Comparison of ENCODE assay signal across 9 cellular contexts in genomic region chr20:31716351-31716750, GRCh38. TPM values are rescaled to one million over a fixed set of nuclear protein-coding genes. Genes with fewer than 3 reads are reported as not detected.
DNase-seq lines count a peak whose midpoint lies in the region; ATAC-seq and TF ChIP-seq lines count a peak whose summit lies in the region.
"Had no signal": no experiment of that assay in that cellular context is flagged by ENCODE, and none has a peak within 500 bp of the region (broad histone marks: within the 10 kb centered on the region; RNA-seq: fewer than 3 reads in every experiment).

No MANE protein-coding gene starts in this region.

- H3K27me3 ChIP-seq in adipocyte (replicated peaks; ENCODE audit: control insufficient read depth, insufficient read depth, low read length), result no peaks in the 10 kb centered on the region
- no peaks in the 10 kb centered on the region for H3K27me3 ChIP-seq in right lobe of liver
- no peaks in the 10 kb centered on the region for H3K27me3 ChIP-seq in thoracic aorta (replicated peaks; ENCODE audit: insufficient read depth)

- no peak for TF ChIP-seq POLR2A in right lobe of liver (IDR thresholded peaks at IDR 0.05)

- in situ Hi-C loops in GM13977 (cut with MboI; ENCODE audit: low pct_unique_long_range_greater_than_20kb, low sequenced_read_pairs, unreplicated experiment), result no loop called here

- 47% methylated on average over 1 of the region's 1 CpG for WGBS in right lobe of liver (ENCODE audit: insufficient coverage, low coverage, low lambda C conversion rate, missing lambda C conversion rate)

- no peaks in the 10 kb centered on the region for H3K9me3 Mint-ChIP-seq in activated CD8-positive, alpha-beta memory T cell treated with anti-CD3 and anti-CD28 coated beads, Interleukin-2, amount 10 ng/mL, durations not matched to agents 7 days and 5 days (ENCODE audit: low read depth)

- peak overlapping the region; percentile 67 for H3K9ac ChIP-seq in adipocyte (ENCODE audit: low read length)

- no peaks in the 10 kb centered on the region for H3K9me3 ChIP-seq in adipocyte (ENCODE audit: control insufficient read depth, low read length)
- H3K9me3 ChIP-seq in right lobe of liver, result no peaks in the 10 kb centered on the region
- H3K9me3 ChIP-seq in thoracic aorta, result no peaks in the 10 kb centered on the region

- H3K27ac ChIP-seq in right lobe of liver (peak overlapping the region in 2 of 3 donors; percentile 0 to 29), thoracic aorta (peak overlapping the region; percentile 98)

- H3K4me3 ChIP-seq in adipocyte (ENCODE audit: low read length), result peak overlapping the region; percentile 68
- H3K4me3 ChIP-seq in right lobe of liver, result no peak overlapping the region
- peak overlapping the region; percentile 93 for H3K4me3 ChIP-seq in thoracic aorta

- peaks cover 80% of the 10 kb centered on the region for H3K36me3 Mint-ChIP-seq in activated CD8-positive, alpha-beta memory T cell treated with anti-CD3 and anti-CD28 coated beads, Interleukin-2, amount 10 ng/mL, durations not matched to agents 7 days and 5 days

- peak overlapping the region; percentile 79 for H3K27ac Mint-ChIP-seq in activated CD8-positive, alpha-beta memory T cell treated with anti-CD3 and anti-CD28 coated beads, Interleukin-2, amount 10 ng/mL, durations not matched to agents 7 days and 5 days

- TF ChIP-seq CTCF in right lobe of liver (IDR thresholded peaks at IDR 0.05) (no peak), thoracic aorta (IDR thresholded peaks at IDR 0.05) (no peak), GM13977 (IDR thresholded peaks at IDR 0.05; ENCODE audit: extremely low read depth, insufficient read depth, missing control alignments) (no peak)

- H3K4me1 Mint-ChIP-seq in activated CD8-positive, alpha-beta memory T cell treated with anti-CD3 and anti-CD28 coated beads, Interleukin-2, amount 10 ng/mL, durations not matched to agents 7 days and 5 days, result peaks cover 82% of the 10 kb centered on the region

- CTCF ChIA-PET in activated CD8-positive, alpha-beta memory T cell treated with anti-CD3 and anti-CD28 coated beads, Interleukin-2, amount 10 ng/mL, durations not matched to agents 7 days and 5 days (lab: Charles Lee), result interaction anchor here (0.9 to 22.3 kb wide), 7 partner anchors 7 to 153 kb away, joined by 3 to 685 read pairs (median 9); partner anchors contain the start of gene BCL2L1

- no peak for ATAC-seq in activated CD8-positive, alpha-beta memory T cell treated with anti-CD3 and anti-CD28 coated beads, Interleukin-2, amount 10 ng/mL, durations not matched to agents 7 days and 5 days
- ATAC-seq in right lobe of liver (no peak), thoracic aorta (ENCODE audit: insufficient number of reproducible peaks, low FRiP score, low read depth) (no peak), HG03342 (IDR thresholded peaks at IDR 0.05; ENCODE audit: unreplicated experiment) (no peak), GM21526 (IDR thresholded peaks at IDR 0.05; ENCODE audit: low FRiP score, unreplicated experiment) (no peak)

- H3K36me3 ChIP-seq in adipocyte (ENCODE audit: control insufficient read depth, insufficient read depth, low read length, severe bottlenecking), result peaks cover 52% of the 10 kb centered on the region
- H3K36me3 ChIP-seq in right lobe of liver, result no peaks in the 10 kb centered on the region
- peaks cover 5% of the 10 kb centered on the region for H3K36me3 ChIP-seq in thoracic aorta

- intact Hi-C loops in right lobe of liver (cut with DNase I), result no loop called here

- no peak for DNase-seq in activated CD8-positive, alpha-beta memory T cell treated with anti-CD3 and anti-CD28 coated beads, Interleukin-2, amount 10 ng/mL, durations not matched to agents 7 days and 5 days
- no peak for DNase-seq in activated CD8-positive, alpha-beta memory T cell treated with anti-CD3 and anti-CD28 coated beads, Interleukin-2, amount 50 U/mL, for 4 hours
- DNase-seq in adipocyte (ENCODE audit: low read depth) (peak; percentile 13), right lobe of liver (no peak), thoracic aorta (ENCODE audit: low spot score) (no peak), GM13977 (ENCODE audit: low spot score) (no peak)
- DNase-seq: activated gamma-delta T cell had no signal

- H3K4me1 ChIP-seq in adipocyte (ENCODE audit: control insufficient read depth, insufficient read depth, low read length) (peaks cover 86% of the 10 kb centered on the region), right lobe of liver (peaks cover 0 to 69% (median 38%) of the 10 kb centered on the region in 4 donors), thoracic aorta (ENCODE audit: control insufficient read depth in 1 of 2, low read depth in 2 of 2) (peaks cover 67 to 81% of the 10 kb centered on the region in 2 donors)

- H3K27me3 Mint-ChIP-seq in activated CD8-positive, alpha-beta memory T cell treated with anti-CD3 and anti-CD28 coated beads, Interleukin-2, amount 10 ng/mL, durations not matched to agents 7 days and 5 days, result no peaks in the 10 kb centered on the region

- peak overlapping the region; percentile 90 for H3K4me3 Mint-ChIP-seq in activated CD8-positive, alpha-beta memory T cell treated with anti-CD3 and anti-CD28 coated beads, Interleukin-2, amount 10 ng/mL, durations not matched to agents 7 days and 5 days

RNA-seq across cellular contexts. Expression of gene BCL2L1, which starts 6.3 kb away (rescaled TPM):
- total RNA-seq in activated CD8-positive, alpha-beta memory T cell treated with anti-CD3 and anti-CD28 coated beads, Interleukin-2, amount 10 ng/mL, durations not matched to agents 7 days and 5 days, result 100 to 1,000 TPM in 1 of 2 experiments, 10 to 100 TPM in 1; 69.8 to 121 TPM
- 10 to 100 TPM; 30.5 to 96.1 (median 63.4) TPM for total RNA-seq in right lobe of liver
- total RNA-seq in thoracic aorta, result 100 to 1,000 TPM; 137 to 187 TPM

RNA-seq across cellular contexts. Expression of gene TPX2, which starts 22.7 kb away (rescaled TPM):
- total RNA-seq in activated CD8-positive, alpha-beta memory T cell treated with anti-CD3 and anti-CD28 coated beads, Interleukin-2, amount 10 ng/mL, durations not matched to agents 7 days and 5 days, result 100 to 1,000 TPM; 148 to 159 TPM
- total RNA-seq in right lobe of liver (1 to 10 TPM in 5 of 6 experiments, under 1 TPM in 1; 0.56 to 8.3 (median 2.8) TPM), thoracic aorta (1 to 10 TPM; 1.5 TPM)

Comparison
In these comparisons a context has a peak if more than half of its experiments do, and no peak if none do; other contexts are left out.
1. H3K4me3 ChIP-seq: peak in adipocyte (single experiment) and thoracic aorta (single experiment); none in right lobe of liver (0 of 3).
2. RNA of gene TPX2, which starts 22.7 kb away (total RNA-seq): 148 to 159 TPM in activated CD8-positive, alpha-beta memory T cell treated with anti-CD3 and anti-CD28 coated beads, Interleukin-2, amount 10 ng/mL, durations not matched to agents 7 days and 5 days; 0.56 to 8.3 TPM in right lobe of liver and 1.5 TPM in thoracic aorta; every median in the first group is over 10 times any median in the second.